In the genomic region with DNA sequence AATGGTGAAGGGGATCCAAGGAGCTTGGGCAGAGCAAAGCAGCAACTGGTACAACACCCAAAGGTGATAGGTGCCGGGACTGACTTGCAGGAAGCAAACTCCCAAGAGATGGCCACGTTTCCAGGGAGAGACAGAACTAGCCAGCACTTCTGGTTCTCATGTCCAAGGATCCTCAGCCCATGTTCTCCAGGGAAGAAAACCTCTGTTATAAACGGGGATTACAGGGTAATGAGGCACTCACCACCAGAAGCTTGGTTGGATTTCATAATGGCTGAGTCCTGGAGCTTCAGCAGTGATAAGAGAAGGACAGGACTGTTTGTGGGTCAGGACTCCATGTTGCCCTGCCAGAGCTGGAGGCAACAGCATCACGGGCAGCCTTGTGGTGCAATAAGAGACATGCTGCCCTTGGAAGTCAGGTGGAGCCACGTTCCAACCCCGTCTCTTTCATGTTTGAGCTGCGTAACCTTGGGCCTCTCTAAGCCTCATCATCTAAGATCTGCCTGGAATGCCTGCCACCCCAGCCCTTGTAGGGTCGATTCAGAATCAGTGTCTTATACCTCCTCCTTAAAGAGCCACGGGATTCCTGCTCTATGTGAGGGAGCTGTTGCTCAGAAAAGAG, we compare ENCODE assay signal across 19 cellular contexts.
A peak's percentile ranks its signal among the peaks of the same experiment; 100 is the strongest.
DNase-seq lines count a peak whose midpoint lies in the region; ATAC-seq, FAIRE-seq and TF ChIP-seq lines count a peak whose summit lies in the region.
"Had no signal": no experiment of that assay in that cellular context is flagged by ENCODE, and none has a peak within 500 bp of the region (broad histone marks: within the 10 kb centered on the region; RNA-seq: fewer than 3 reads in every experiment).

No MANE protein-coding gene starts in this region.

- no peak for TF ChIP-seq POLR2A in A549 (IDR thresholded peaks at IDR 0.05; ENCODE audit: low read length)

- peak in 1 of 2 experiments; percentile 2; a peak in 3 of 6 replicates for ATAC-seq in A549

- TF ChIP-seq EP300 in A549 (IDR thresholded peaks at IDR 0.05): no peak

- TF ChIP-seq RAD21 in A549 (conservative IDR thresholded peaks at IDR 0.05 in 1 of 2, IDR thresholded peaks at IDR 0.05 in 1 of 2): no peak

- no peak overlapping the region for H3K4me3 ChIP-seq in A549
- H3K4me3 ChIP-seq in SJSA1: no peak overlapping the region
- no peak overlapping the region for H3K4me3 ChIP-seq in mesodermal cell (ENCODE audit: extremely low read depth, insufficient read depth, low read length, poor library complexity, severe bottlenecking)

- in situ Hi-C loops in G401 (cut with HindIII; ENCODE audit: low sequenced_read_pairs): no loop called here

- POLR2A ChIA-PET in A549 (lab: Yijun Ruan, JAX): interaction anchor here (0.8 to 1.5 kb wide), 3 partner anchors 16 to 125 kb away, joined by 3 to 4 read pairs (median 3); no protein-coding TSS in a partner anchor
- POLR2A ChIA-PET in activated CD4-positive, alpha-beta memory T cell treated with anti-CD3 and anti-CD28 coated beads, Interleukin-2, amount 10 ng/mL, durations not matched to agents 7 days and 5 days (lab: Charles Lee): no interaction called here

- no peaks in the 10 kb centered on the region for H3K36me3 Mint-ChIP-seq in activated CD4-positive, alpha-beta memory T cell treated with anti-CD3 and anti-CD28 coated beads, Interleukin-2, amount 10 ng/mL, durations not matched to agents 7 days and 5 days (ENCODE audit: low read depth)
- H3K36me3 Mint-ChIP-seq: brain had no signal

- no peak overlapping the region for H3K4me3 Mint-ChIP-seq in activated CD4-positive, alpha-beta memory T cell treated with anti-CD3 and anti-CD28 coated beads, Interleukin-2, amount 10 ng/mL, durations not matched to agents 7 days and 5 days
- H3K4me3 Mint-ChIP-seq: activated CD4-positive, alpha-beta T cell treated with anti-CD3 and anti-CD28 coated beads, Interleukin-2, amount 10 ng/mL, durations not matched to agents 24 days and 14 days; brain; dendritic cell treated with granulocyte-macrophage colony-stimulating factor and Interleukin-4, amounts not matched to agents 40 ng/mL and 50 ng/mL, for 4 days had no signal

- no peak for TF ChIP-seq CTCF in A549 (IDR thresholded peaks at IDR 0.05)

- peak overlapping the region; percentile 62 for H3K4me2 ChIP-seq in A549

- H3K4me1 Mint-ChIP-seq in activated CD4-positive, alpha-beta memory T cell treated with anti-CD3 and anti-CD28 coated beads, Interleukin-2, amount 10 ng/mL, durations not matched to agents 7 days and 5 days: no peaks in the 10 kb centered on the region
- H3K4me1 Mint-ChIP-seq: activated CD4-positive, alpha-beta T cell treated with anti-CD3 and anti-CD28 coated beads, Interleukin-2, amount 10 ng/mL, durations not matched to agents 24 days and 14 days had no signal

- H3K4me1 ChIP-seq in A549: peaks cover 86% of the 10 kb centered on the region
- peaks cover 60% of the 10 kb centered on the region for H3K4me1 ChIP-seq in SJSA1 (replicated peaks)
- H3K4me1 ChIP-seq in mesodermal cell (ENCODE audit: control insufficient read depth, insufficient read depth, low read length, poor library complexity, severe bottlenecking): peaks cover 46% of the 10 kb centered on the region
- H3K4me1 ChIP-seq: parathyroid adenoma had no signal

- DNase-seq in A549 (ENCODE audit: low read depth in 1 of 2, low spot score in 1 of 2) (peak in 1 of 2 experiments; percentile 22), SJSA1 (ENCODE audit: low read depth in 1 of 2, low spot score in 2 of 2) (no peak), ecto neural progenitor cell (ENCODE audit: low spot score) (peak; percentile 39), NCI-H2196 treated with DMSO at 0.1 percent for 48 hours (lab: John Stamatoyannopoulos, UW; ENCODE audit: unreplicated experiment) (no peak), NCI-H146 treated with DMSO at 0.1 percent for 48 hours (lab: John Stamatoyannopoulos, UW; ENCODE audit: unreplicated experiment) (no peak), G401 (ENCODE audit: low spot score) (no peak)
- DNase-seq in activated CD4-positive, alpha-beta memory T cell treated with anti-CD3 and anti-CD28 coated beads, Interleukin-2, amount 10 ng/mL, durations not matched to agents 7 days and 5 days: no peak
- DNase-seq: activated CD4-positive, alpha-beta T cell treated with anti-CD3 and anti-CD28 coated beads, Interleukin-2, amount 10 ng/mL, durations not matched to agents 24 days and 14 days; activated naive CD4-positive, alpha-beta T cell; erythroblast; NCI-H1436 treated with DMSO at 0.1 percent for 48 hours; NCI-H446 treated with DMSO at 0.1 percent for 48 hours; stimulated activated CD4-positive, alpha-beta T cell treated with anti-CD3 and anti-CD28 coated beads, Interleukin-4, amount 100 ng/mL, for 4 hours; substantia nigra had no signal

- H3K36me3 ChIP-seq in SJSA1 (no peaks in the 10 kb centered on the region), mesodermal cell (ENCODE audit: control insufficient read depth, insufficient read depth, low read length) (no peaks in the 10 kb centered on the region)

- no peaks in the 10 kb centered on the region for H3K27me3 ChIP-seq in SJSA1 (replicated peaks)

- H3K9me3 ChIP-seq in A549 (no peaks in the 10 kb centered on the region), SJSA1 (replicated peaks) (no peaks in the 10 kb centered on the region), mesodermal cell (ENCODE audit: control insufficient read depth, low read length) (peaks cover 7% of the 10 kb centered on the region)

- no peak overlapping the region for H3K27ac Mint-ChIP-seq in activated CD4-positive, alpha-beta memory T cell treated with anti-CD3 and anti-CD28 coated beads, Interleukin-2, amount 10 ng/mL, durations not matched to agents 7 days and 5 days
- H3K27ac Mint-ChIP-seq: activated CD4-positive, alpha-beta T cell treated with anti-CD3 and anti-CD28 coated beads, Interleukin-2, amount 10 ng/mL, durations not matched to agents 24 days and 14 days; dendritic cell treated with granulocyte-macrophage colony-stimulating factor and Interleukin-4, amounts not matched to agents 40 ng/mL and 50 ng/mL, for 4 days had no signal

- H3K9me3 Mint-ChIP-seq in activated CD4-positive, alpha-beta memory T cell treated with anti-CD3 and anti-CD28 coated beads, Interleukin-2, amount 10 ng/mL, durations not matched to agents 7 days and 5 days: no peaks in the 10 kb centered on the region
- H3K9me3 Mint-ChIP-seq: activated CD4-positive, alpha-beta T cell treated with anti-CD3 and anti-CD28 coated beads, Interleukin-2, amount 10 ng/mL, durations not matched to agents 24 days and 14 days; brain; dendritic cell treated with granulocyte-macrophage colony-stimulating factor and Interleukin-4, amounts not matched to agents 40 ng/mL and 50 ng/mL, for 4 days had no signal

- no peak for FAIRE-seq in A549 (lab: Jason Lieb, UNC)
- FAIRE-seq: GM12891 had no signal

- H3K27me3 Mint-ChIP-seq in activated CD4-positive, alpha-beta memory T cell treated with anti-CD3 and anti-CD28 coated beads, Interleukin-2, amount 10 ng/mL, durations not matched to agents 7 days and 5 days: peaks cover 14% of the 10 kb centered on the region

- WGBS in A549 (ENCODE audit: missing lambda C conversion rate): 51% methylated on average over 8 of the region's 9 CpGs
- WGBS in mesodermal cell (ENCODE audit: insufficient coverage in 2 of 2), 2 experiments: 81 to 95% methylated on average over 7 to 9 of the region's 9 CpGs

- CTCF ChIA-PET in A549 (lab: Yijun Ruan, JAX): interaction anchor here (1.0 to 8.3 kb wide), 4 partner anchors 13 to 103 kb away, joined by 3 to 51 read pairs (median 3); no protein-coding TSS in a partner anchor
- CTCF ChIA-PET in activated CD4-positive, alpha-beta memory T cell treated with anti-CD3 and anti-CD28 coated beads, Interleukin-2, amount 10 ng/mL, durations not matched to agents 7 days and 5 days (lab: Charles Lee): no interaction called here

- peak overlapping the region; percentile 93 to 98 for H3K27ac ChIP-seq in A549
- peak overlapping the region; percentile 79 for H3K27ac ChIP-seq in SJSA1
- peak overlapping the region; percentile 89 for H3K27ac ChIP-seq in mesodermal cell (ENCODE audit: low read depth, low read length, severe bottlenecking)
- H3K27ac ChIP-seq: parathyroid adenoma had no signal

TF ChIP-seq in A549, 52 proteins besides CTCF, POLR2A, EP300 and RAD21:
- no peak for TF ChIP-seq ZFP36 (IDR thresholded peaks at IDR 0.05; ENCODE audit: borderline replicate concordance, partially characterized antibody)
- TF ChIP-seq, protein P1, sequence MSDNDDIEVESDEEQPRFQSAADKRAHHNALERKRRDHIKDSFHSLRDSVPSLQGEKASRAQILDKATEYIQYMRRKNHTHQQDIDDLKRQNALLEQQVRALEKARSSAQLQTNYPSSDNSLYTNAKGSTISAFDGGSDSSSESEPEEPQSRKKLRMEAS (IDR thresholded peaks at IDR 0.05): peak; percentile 4; the same call in 1 of the 2 replicates
TF ChIP-seq in A549: peak in this region for 1.
